In genomic region chr15:50909044-50909342, GRCh38 we compare ENCODE assay signal across 8 cellular contexts. TPM values are rescaled to one million over a fixed set of nuclear protein-coding genes. Genes with fewer than 3 reads are reported as not detected.
DNase-seq lines count a peak whose midpoint lies in the region; ATAC-seq and TF ChIP-seq lines count a peak whose summit lies in the region.

No MANE protein-coding gene starts in this region.

- H3K27ac Mint-ChIP-seq in neural crest cell (ENCODE audit: unreplicated experiment): no peak overlapping the region

- DNase-seq in NCI-H526 (lab: John Stamatoyannopoulos, UW): peak; percentile 50 to 51
- no peak for DNase-seq in effector memory CD4-positive, alpha-beta T cell
- no peak for DNase-seq in neural crest cell (ENCODE audit: low read depth, low spot score)
- DNase-seq in HT-29 (ENCODE audit: low spot score): no peak
- no peak for DNase-seq in retina
- no peak for DNase-seq in SW480 (ENCODE audit: low spot score)

- H3K27me3 Mint-ChIP-seq in neural crest cell (ENCODE audit: low read depth): no peaks in the 10 kb centered on the region

- peak overlapping the region; percentile 100 for H3K27ac ChIP-seq in effector memory CD4-positive, alpha-beta T cell (ENCODE audit: insufficient read depth, low read length, poor library complexity, severe bottlenecking)

- H3K36me3 ChIP-seq in effector memory CD4-positive, alpha-beta T cell (ENCODE audit: control insufficient read depth, insufficient read depth, low read length): peaks cover 10% of the 10 kb centered on the region

- H3K4me3 Mint-ChIP-seq in neural crest cell: peak overlapping the region; percentile 86

- H3K9me3 ChIP-seq in effector memory CD4-positive, alpha-beta T cell (ENCODE audit: control insufficient read depth, low read length): no peaks in the 10 kb centered on the region

- no peaks in the 10 kb centered on the region for H3K9me3 Mint-ChIP-seq in neural crest cell

- peaks cover 21% of the 10 kb centered on the region for H3K4me1 Mint-ChIP-seq in neural crest cell

- H3K4me1 ChIP-seq in effector memory CD4-positive, alpha-beta T cell (ENCODE audit: control insufficient read depth, insufficient read depth, low read length, poor library complexity, severe bottlenecking): peaks cover 19% of the 10 kb centered on the region

- peak overlapping the region; percentile 89 for H3K4me3 ChIP-seq in effector memory CD4-positive, alpha-beta T cell (ENCODE audit: insufficient read depth, low read depth, low read length, poor library complexity, severe bottlenecking)

- H3K36me3 Mint-ChIP-seq in neural crest cell (ENCODE audit: low read depth): no peaks in the 10 kb centered on the region

- no peak for TF ChIP-seq CTCF in neural crest cell (conservative IDR thresholded peaks at IDR 0.05)

- no peaks in the 10 kb centered on the region for H3K27me3 ChIP-seq in effector memory CD4-positive, alpha-beta T cell (replicated peaks; ENCODE audit: control insufficient read depth, insufficient read depth, low read length, poor library complexity, severe bottlenecking)

- ATAC-seq in GM19328 (IDR thresholded peaks at IDR 0.05; ENCODE audit: unreplicated experiment) (peak; percentile 4), HG03135 (IDR thresholded peaks at IDR 0.05; ENCODE audit: unreplicated experiment) (no peak)

RNA-seq across cellular contexts. Expression of gene AP4E1, which starts 0.5 kb away (rescaled TPM):
- 10.8 and 11.7 TPM in 2 replicates for total RNA-seq in neural crest cell
- 4.0 and 4.4 TPM in 2 replicates for total RNA-seq in HT-29 (2014; rRNA removed; shearing (Covaris generic))

Comparison
In these comparisons a context has a peak if more than half of its experiments do, and no peak if none do; other contexts are left out.
1. DNase-seq: peak in NCI-H526 (2 of 2); none in effector memory CD4-positive, alpha-beta T cell (0 of 3), neural crest cell (single experiment), HT-29 (single experiment), retina (single experiment) and SW480 (single experiment).